ENCODE assay signal across 17 cellular contexts in the genomic region with DNA sequence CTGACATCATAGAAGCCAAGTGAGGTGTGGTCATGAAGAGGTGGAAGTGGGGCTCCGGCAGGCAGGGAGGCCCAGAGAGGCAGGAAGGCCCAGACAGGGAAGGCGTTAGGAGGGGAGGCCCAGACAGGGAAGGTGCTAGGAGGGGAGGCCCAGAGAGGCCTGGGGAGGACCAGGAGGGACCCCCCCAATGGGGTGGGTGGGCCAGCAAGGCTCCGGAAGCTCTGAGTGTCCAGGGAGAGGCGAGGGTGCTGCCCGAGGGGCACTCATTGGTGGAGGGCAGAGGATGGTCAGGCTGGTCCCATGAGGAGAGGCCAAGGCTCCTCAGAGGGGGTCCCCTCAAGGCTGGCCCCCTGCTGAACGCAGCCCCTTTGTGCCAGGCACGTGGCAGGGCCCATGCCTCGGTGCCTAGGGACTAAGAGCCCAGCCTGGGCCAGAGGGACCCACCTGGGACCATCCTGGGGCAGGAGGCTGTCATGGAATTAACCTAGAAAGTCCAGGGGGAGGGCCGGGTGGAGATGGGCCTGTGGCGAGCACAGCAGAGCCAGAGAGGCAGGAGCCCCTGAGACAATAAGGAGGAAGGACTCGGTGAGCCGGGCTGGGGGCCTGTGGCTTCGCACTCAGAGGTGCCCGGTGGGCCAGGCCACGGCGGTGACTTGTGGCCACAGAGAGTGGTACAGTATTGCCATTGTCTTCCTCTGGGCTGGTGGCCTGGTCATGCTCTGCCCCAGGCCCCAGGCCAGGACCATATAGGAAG. TPM values are rescaled to one million over a fixed set of nuclear protein-coding genes. Genes with fewer than 3 reads are reported as not detected.
DNase-seq lines count a peak whose midpoint lies in the region; ATAC-seq, FAIRE-seq and TF ChIP-seq lines count a peak whose summit lies in the region.
"Had no signal": no experiment of that assay in that cellular context is flagged by ENCODE, and none has a peak within 500 bp of the region (broad histone marks: within the 10 kb centered on the region; RNA-seq: fewer than 3 reads in every experiment).

No MANE protein-coding gene starts in this region.

- H3K4me3 ChIP-seq in H7 (ENCODE audit: insufficient read depth, low read depth, low read length) (no peak overlapping the region), kidney (ENCODE audit: low read length in 2 of 2) (no peak overlapping the region)
- H3K4me3 ChIP-seq: HAP-1 had no signal

- no peak overlapping the region for H3K9ac ChIP-seq in kidney (ENCODE audit: low read length in 2 of 2)

- no peak for FAIRE-seq in kidney (lab: Jason Lieb, UNC)
- FAIRE-seq: A204.1 had no signal

- H3K27ac ChIP-seq in kidney (ENCODE audit: low read depth in 2 of 2, low read length in 2 of 2), result no peak overlapping the region

- peak; percentile 28 for DNase-seq in natural killer cell treated with Interleukin-12 subunit alpha and Interleukin-12 subunit beta and Interleukin-15 and Interleukin-18, amount 100 ng/mL, for 72 hours (ENCODE audit: low spot score)
- DNase-seq in natural killer cell (no peak), H7 (peak; percentile 71), kidney (peak; percentile 66), UCSD-AML1 (lab: John Stamatoyannopoulos, UW; ENCODE audit: unreplicated experiment) (no peak), hippocampal formation (lab: John Stamatoyannopoulos, UW) (no peak), C1 segment of cervical spinal cord (lab: John Stamatoyannopoulos, UW) (no peak)
- DNase-seq in stimulated activated effector memory CD8-positive, alpha-beta T cell treated with anti-CD3 and anti-CD28 coated beads, Interleukin-12 subunit alpha, Interleukin-12 subunit beta, amount 100 ng/mL, for 72 hours (ENCODE audit: low spot score in 2 of 2), result no peak
- DNase-seq: ACHN; BE2C; Calu3; CD8-positive, alpha-beta T cell; DMS79 treated with DMSO at 0.1 percent for 48 hours; GF-D8; GOT3 had no signal

- H3K4me1 Mint-ChIP-seq in natural killer cell treated with Interleukin-12 subunit alpha and Interleukin-12 subunit beta and Interleukin-15 and Interleukin-18, amount 100 ng/mL, for 72 hours (ENCODE audit: low read depth in 2 of 2), result peaks cover 0 to 5% of the 10 kb centered on the region in 2 donors
- peaks cover 9 to 10% of the 10 kb centered on the region in 2 donors for H3K4me1 Mint-ChIP-seq in natural killer cell
- H3K4me1 Mint-ChIP-seq in stimulated activated effector memory CD8-positive, alpha-beta T cell treated with anti-CD3 and anti-CD28 coated beads, Interleukin-12 subunit alpha, Interleukin-12 subunit beta, amount 100 ng/mL, for 72 hours, result peaks cover 13% of the 10 kb centered on the region

- H3K27me3 ChIP-seq in H7 (ENCODE audit: control insufficient read depth, insufficient read depth, low read length), result no peaks in the 10 kb centered on the region
- H3K27me3 ChIP-seq: BE2C had no signal

- TF ChIP-seq CTCF in natural killer cell (IDR thresholded peaks at IDR 0.05) (no peak), kidney (IDR thresholded peaks at IDR 0.05; ENCODE audit: borderline replicate concordance, extremely low read depth, insufficient read depth) (no peak)

- H3K9me3 Mint-ChIP-seq in natural killer cell treated with Interleukin-12 subunit alpha and Interleukin-12 subunit beta and Interleukin-15 and Interleukin-18, amount 100 ng/mL, for 72 hours, result no peaks in the 10 kb centered on the region
- no peaks in the 10 kb centered on the region for H3K9me3 Mint-ChIP-seq in natural killer cell
- H3K9me3 Mint-ChIP-seq in stimulated activated effector memory CD8-positive, alpha-beta T cell treated with anti-CD3 and anti-CD28 coated beads, Interleukin-12 subunit alpha, Interleukin-12 subunit beta, amount 100 ng/mL, for 72 hours, result no peaks in the 10 kb centered on the region
- H3K9me3 Mint-ChIP-seq: CD8-positive, alpha-beta T cell had no signal

- H3K36me3 Mint-ChIP-seq in natural killer cell treated with Interleukin-12 subunit alpha and Interleukin-12 subunit beta and Interleukin-15 and Interleukin-18, amount 100 ng/mL, for 72 hours, result no peaks in the 10 kb centered on the region
- no peaks in the 10 kb centered on the region for H3K36me3 Mint-ChIP-seq in natural killer cell
- no peaks in the 10 kb centered on the region for H3K36me3 Mint-ChIP-seq in stimulated activated effector memory CD8-positive, alpha-beta T cell treated with anti-CD3 and anti-CD28 coated beads, Interleukin-12 subunit alpha, Interleukin-12 subunit beta, amount 100 ng/mL, for 72 hours
- H3K36me3 Mint-ChIP-seq: CD8-positive, alpha-beta T cell had no signal

- intact Hi-C loops in natural killer cell (cut with micrococcal nuclease) (no loop called here), kidney (cut with DNase I) (no loop called here)

- ATAC-seq in natural killer cell treated with Interleukin-12 subunit alpha and Interleukin-12 subunit beta and Interleukin-15 and Interleukin-18, amount 100 ng/mL, for 72 hours, result no peak
- ATAC-seq in natural killer cell, result no peak
- no peak for ATAC-seq in stimulated activated effector memory CD8-positive, alpha-beta T cell treated with anti-CD3 and anti-CD28 coated beads, Interleukin-12 subunit alpha, Interleukin-12 subunit beta, amount 100 ng/mL, for 72 hours
- ATAC-seq: CD8-positive, alpha-beta T cell had no signal

- H3K27ac Mint-ChIP-seq in natural killer cell treated with Interleukin-12 subunit alpha and Interleukin-12 subunit beta and Interleukin-15 and Interleukin-18, amount 100 ng/mL, for 72 hours, result no peak overlapping the region
- H3K27ac Mint-ChIP-seq in natural killer cell, result no peak overlapping the region
- peak overlapping the region; percentile 70 for H3K27ac Mint-ChIP-seq in stimulated activated effector memory CD8-positive, alpha-beta T cell treated with anti-CD3 and anti-CD28 coated beads, Interleukin-12 subunit alpha, Interleukin-12 subunit beta, amount 100 ng/mL, for 72 hours
- H3K27ac Mint-ChIP-seq: CD8-positive, alpha-beta T cell had no signal

- no peak overlapping the region for H3K4me3 Mint-ChIP-seq in natural killer cell treated with Interleukin-12 subunit alpha and Interleukin-12 subunit beta and Interleukin-15 and Interleukin-18, amount 100 ng/mL, for 72 hours
- no peak overlapping the region for H3K4me3 Mint-ChIP-seq in natural killer cell
- no peak overlapping the region for H3K4me3 Mint-ChIP-seq in stimulated activated effector memory CD8-positive, alpha-beta T cell treated with anti-CD3 and anti-CD28 coated beads, Interleukin-12 subunit alpha, Interleukin-12 subunit beta, amount 100 ng/mL, for 72 hours
- H3K4me3 Mint-ChIP-seq: CD8-positive, alpha-beta T cell had no signal

- H3K4me1 ChIP-seq in kidney (ENCODE audit: control insufficient read depth in 1 of 2, insufficient read depth in 1 of 2, low read depth in 1 of 2, low read length in 2 of 2), result peaks cover 0 to 9% of the 10 kb centered on the region in 2 donors
- H3K4me1 ChIP-seq: HAP-1 had no signal

- H3K36me3 ChIP-seq in H7 (replicated peaks; ENCODE audit: control insufficient read depth, insufficient read depth, low read length) (no peaks in the 10 kb centered on the region), kidney (ENCODE audit: control insufficient read depth in 1 of 2, insufficient read depth in 2 of 2, low read length in 2 of 2) (no peaks in the 10 kb centered on the region)
- H3K36me3 ChIP-seq: BE2C, HAP-1 had no signal

- H3K9me3 ChIP-seq in kidney (ENCODE audit: control insufficient read depth in 1 of 2, low read length in 2 of 2), result no peaks in the 10 kb centered on the region
- H3K9me3 ChIP-seq: BE2C, HAP-1 had no signal

- H3K27me3 Mint-ChIP-seq in natural killer cell treated with Interleukin-12 subunit alpha and Interleukin-12 subunit beta and Interleukin-15 and Interleukin-18, amount 100 ng/mL, for 72 hours, result no peaks in the 10 kb centered on the region
- no peaks in the 10 kb centered on the region for H3K27me3 Mint-ChIP-seq in natural killer cell (ENCODE audit: low read depth in 2 of 2)

RNA-seq across cellular contexts. Expression of a gene that starts 12.2 kb away (rescaled TPM):
- 1 to 10 TPM; 3.0 to 4.5 TPM for total RNA-seq in natural killer cell treated with Interleukin-12 subunit alpha and Interleukin-12 subunit beta and Interleukin-15 and Interleukin-18, amount 100 ng/mL, for 72 hours
- total RNA-seq in natural killer cell, result 1 to 10 TPM in 2 of 3 donors, under 1 TPM in 1; 0.79 to 3.2 (median 2.2) TPM
- total RNA-seq in H7 (2014; rRNA removed; shearing (Covaris generic)), result 5.1 and 13.1 TPM in 2 replicates
- total RNA-seq in kidney, result 19.7 TPM
- polyA plus RNA-seq in kidney (ENCODE audit: insufficient read depth, low read depth, low replicate concordance), result 9.0 TPM

RNA-seq across cellular contexts. Expression of a gene that starts 31.5 kb away (rescaled TPM):
- total RNA-seq in natural killer cell treated with Interleukin-12 subunit alpha and Interleukin-12 subunit beta and Interleukin-15 and Interleukin-18, amount 100 ng/mL, for 72 hours, result 1 to 10 TPM; 1.2 to 2.0 TPM
- total RNA-seq in natural killer cell (10 to 100 TPM in 1 of 3 donors, 1 to 10 TPM in 2; 2.6 to 27.9 (median 6.3) TPM), kidney (54.8 TPM)
- total RNA-seq in H7 (2014; rRNA removed; shearing (Covaris generic)), result 58.4 and 60.9 TPM in 2 replicates
- polyA plus RNA-seq in kidney (ENCODE audit: insufficient read depth, low read depth, low replicate concordance), result 192 TPM

Comparison
In these comparisons a context has a peak if more than half of its experiments do, and no peak if none do; other contexts are left out.
1. DNase-seq: peak in natural killer cell treated with Interleukin-12 subunit alpha and Interleukin-12 subunit beta and Interleukin-15 and Interleukin-18, amount 100 ng/mL, for 72 hours (single experiment), H7 (single experiment) and kidney (single experiment); none in natural killer cell (single experiment), stimulated activated effector memory CD8-positive, alpha-beta T cell treated with anti-CD3 and anti-CD28 coated beads, Interleukin-12 subunit alpha, Interleukin-12 subunit beta, amount 100 ng/mL, for 72 hours (0 of 2), UCSD-AML1 (single experiment), hippocampal formation (0 of 2) and C1 segment of cervical spinal cord (0 of 14).